Comparison of ENCODE assay signal across 2 cellular contexts in genomic region chr20:46071573-46071972, GRCh38.
A peak's percentile ranks its signal among the peaks of the same experiment; 100 is the strongest.
TF ChIP-seq lines count a peak whose summit lies in the region.

No MANE protein-coding gene starts in this region.

TF ChIP-seq in HepG2, 621 proteins besides CTCF, POLR2A, EP300 and RAD21 (continues in another document):
- no peak for TF ChIP-seq ZBTB34 (CRISPR knock-in tag; IDR thresholded peaks at IDR 0.05)
- TF ChIP-seq MXD4 (CRISPR knock-in tag; IDR thresholded peaks at IDR 0.05), result no peak
- peak; percentile 79; the same call in 1 of the 2 replicates for TF ChIP-seq PRDM15 (CRISPR knock-in tag; IDR thresholded peaks at IDR 0.05)
- TF ChIP-seq ZBTB26 (CRISPR knock-in tag; IDR thresholded peaks at IDR 0.05; ENCODE audit: borderline replicate concordance), result no peak
- TF ChIP-seq ZBTB14 (CRISPR knock-in tag; IDR thresholded peaks at IDR 0.05), result no peak
- no peak for TF ChIP-seq GTF3A (CRISPR knock-in tag; conservative IDR thresholded peaks at IDR 0.05)
- TF ChIP-seq SMAD1 (CRISPR knock-in tag; IDR thresholded peaks at IDR 0.05; ENCODE audit: borderline replicate concordance, low read depth), result no peak
- no peak for TF ChIP-seq SP1 (IDR thresholded peaks at IDR 0.05)
- no peak for TF ChIP-seq SP1 (CRISPR knock-in tag; IDR thresholded peaks at IDR 0.05)
- no peak for TF ChIP-seq GMEB1 (CRISPR knock-in tag; IDR thresholded peaks at IDR 0.05; ENCODE audit: borderline replicate concordance)
- no peak for TF ChIP-seq ZNF382 (CRISPR knock-in tag; IDR thresholded peaks at IDR 0.05; ENCODE audit: borderline replicate concordance)
- TF ChIP-seq HOMEZ (CRISPR knock-in tag; IDR thresholded peaks at IDR 0.05; ENCODE audit: low read depth), result no peak

TF ChIP-seq in K562, 482 proteins besides CTCF, POLR2A, EP300 and RAD21:
- TF ChIP-seq HMG20B (CRISPR knock-in tag; IDR thresholded peaks at IDR 0.05), result no peak
- TF ChIP-seq SUPT5H (IDR thresholded peaks at IDR 0.05), result 0 out of 2 replicates have a peak, but pooled peaks have one; percentile 28
- TF ChIP-seq SREBF1 (IDR thresholded peaks at IDR 0.05; ENCODE audit: borderline replicate concordance, low read depth, low read length), result no peak
